Comparison of ENCODE assay signal across 8 cellular contexts in the genomic region with DNA sequence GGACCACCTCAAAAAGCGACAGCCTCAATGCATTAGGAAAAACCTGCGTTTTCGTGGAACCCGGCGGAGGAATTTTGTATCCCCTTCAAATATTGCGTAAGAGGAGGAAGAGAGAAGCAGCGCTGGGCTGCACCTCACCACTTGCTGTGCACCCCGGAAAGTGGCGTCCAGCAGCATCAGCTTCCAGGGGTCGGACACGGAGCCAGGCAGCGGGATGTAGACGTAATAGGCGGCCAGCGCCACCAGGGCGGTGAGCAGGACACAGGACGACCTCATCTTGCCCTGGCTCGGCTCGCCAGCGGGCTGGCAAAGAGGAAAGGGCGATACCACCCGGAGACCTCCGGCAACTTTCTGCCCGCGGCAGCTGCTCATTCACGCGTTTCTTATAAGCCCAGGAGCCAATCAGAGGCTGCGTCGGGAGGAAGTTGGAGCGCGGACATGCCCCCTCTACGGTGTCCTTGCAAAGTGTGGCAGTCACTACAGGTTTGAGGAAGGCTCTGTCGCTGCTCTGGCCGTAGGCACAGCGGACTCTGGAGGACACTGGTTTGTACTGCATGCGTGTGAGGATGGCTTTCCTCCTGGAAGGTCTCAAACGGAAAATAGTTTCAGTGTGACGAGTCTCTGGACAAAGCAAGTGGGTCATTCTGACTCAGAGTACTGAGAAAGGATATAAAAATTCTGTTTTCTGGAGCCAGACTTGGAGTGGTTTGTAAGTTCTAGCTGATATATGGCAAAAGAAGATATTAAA.
DNase-seq lines count a peak whose midpoint lies in the region; ATAC-seq and TF ChIP-seq lines count a peak whose summit lies in the region.

A gene with protein sequence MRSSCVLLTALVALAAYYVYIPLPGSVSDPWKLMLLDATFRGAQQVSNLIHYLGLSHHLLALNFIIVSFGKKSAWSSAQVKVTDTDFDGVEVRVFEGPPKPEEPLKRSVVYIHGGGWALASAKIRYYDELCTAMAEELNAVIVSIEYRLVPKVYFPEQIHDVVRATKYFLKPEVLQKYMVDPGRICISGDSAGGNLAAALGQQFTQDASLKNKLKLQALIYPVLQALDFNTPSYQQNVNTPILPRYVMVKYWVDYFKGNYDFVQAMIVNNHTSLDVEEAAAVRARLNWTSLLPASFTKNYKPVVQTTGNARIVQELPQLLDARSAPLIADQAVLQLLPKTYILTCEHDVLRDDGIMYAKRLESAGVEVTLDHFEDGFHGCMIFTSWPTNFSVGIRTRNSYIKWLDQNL (minus strand): TSS at position 359 of the 748 bp plus-strand sequence. CDS start 83 bp downstream, at position 276.

- TF ChIP-seq CTCF in AG09319 (IDR thresholded peaks at IDR 0.05; ENCODE audit: low read depth, low read length): peak; percentile 83

- peak; percentile 94 for DNase-seq in AG09319 (ENCODE audit: extremely low read depth, low read depth)
- DNase-seq in NCI-H226: peak; percentile 96
- DNase-seq in activated CD4-positive, CD25-positive, alpha-beta regulatory T cell (lab: John Stamatoyannopoulos, UW): peak; percentile 12 to 35 (median 16)
- peak; percentile 58 for DNase-seq in central memory CD4-positive, alpha-beta T cell
- DNase-seq in iris pigment epithelial cell (ENCODE audit: low read depth): peak; percentile 94
- DNase-seq in stimulated activated CD4-positive, alpha-beta T cell treated with anti-CD3 and anti-CD28 coated beads, Interleukin-12 subunit alpha, Interleukin-12 subunit beta, amount 100 ng/mL, for 24 hours (ENCODE audit: low read depth in 2 of 2): peak; percentile 55 to 73

- TF ChIP-seq POLR2A in GM18951 (IDR thresholded peaks at IDR 0.05; ENCODE audit: extremely low read depth, insufficient read depth, insufficient read length): peak; percentile 91

- in situ Hi-C loops in GM18951 (cut with MboI; ENCODE audit: low sequenced_read_pairs, unreplicated experiment): no loop called here

- ATAC-seq in HG03196 (IDR thresholded peaks at IDR 0.05; ENCODE audit: unreplicated experiment): peak; percentile 100

Comparison
In these comparisons a context has a peak if more than half of its experiments do, and no peak if none do; other contexts are left out.
1. Peak in every context shown above with its lines: DNase-seq and ATAC-seq.
2. DNase-seq: peak in every context shown above with its lines; median percentile 96 in NCI-H226; 94 in AG09319; 94 in iris pigment epithelial cell; 64 in stimulated activated CD4-positive, alpha-beta T cell treated with anti-CD3 and anti-CD28 coated beads, Interleukin-12 subunit alpha, Interleukin-12 subunit beta, amount 100 ng/mL, for 24 hours; 58 in central memory CD4-positive, alpha-beta T cell; 16 in activated CD4-positive, CD25-positive, alpha-beta regulatory T cell.